ENCODE assay signal across 11 cellular contexts in the genomic region with DNA sequence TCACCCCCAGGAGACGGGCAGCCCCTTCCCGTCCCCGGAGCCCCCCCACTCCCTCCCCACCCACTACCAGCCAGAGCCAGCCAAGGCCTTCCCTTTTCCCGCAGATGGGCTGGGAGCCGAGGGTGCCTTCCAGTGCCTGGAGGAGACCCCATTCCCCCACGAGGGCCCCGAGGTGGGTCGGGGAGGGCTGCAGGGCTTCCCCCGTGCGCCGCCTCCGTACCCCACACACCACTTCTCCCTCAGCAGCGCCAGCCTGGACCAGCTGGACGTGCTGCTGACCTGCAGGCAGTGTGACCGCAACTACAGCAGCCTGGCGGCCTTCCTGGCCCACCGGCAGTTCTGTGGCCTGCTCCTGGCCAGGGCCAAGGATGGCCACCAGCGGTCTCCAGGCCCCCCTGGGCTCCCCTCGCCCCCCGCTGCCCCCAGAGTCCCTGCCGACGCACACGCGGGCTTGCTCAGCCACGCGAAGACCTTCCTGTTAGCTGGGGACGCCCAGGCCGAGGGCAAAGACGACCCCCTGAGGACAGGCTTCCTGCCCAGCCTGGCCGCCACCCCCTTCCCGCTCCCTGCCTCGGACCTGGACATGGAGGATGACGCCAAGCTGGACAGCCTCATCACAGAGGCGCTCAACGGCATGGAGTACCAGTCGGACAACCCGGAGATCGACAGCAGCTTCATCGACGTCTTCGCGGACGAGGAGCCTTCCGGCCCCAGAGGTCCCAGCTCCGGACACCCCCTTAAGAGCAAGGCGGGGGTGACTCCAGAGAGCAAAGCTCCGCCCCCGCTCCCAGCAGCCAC. TPM values are rescaled to one million over a fixed set of nuclear protein-coding genes. Genes with fewer than 3 reads are reported as not detected.
DNase-seq lines count a peak whose midpoint lies in the region; ATAC-seq, FAIRE-seq and TF ChIP-seq lines count a peak whose summit lies in the region.
"Had no signal": no experiment of that assay in that cellular context is flagged by ENCODE, and none has a peak within 500 bp of the region (broad histone marks: within the 10 kb centered on the region; RNA-seq: fewer than 3 reads in every experiment).

No MANE protein-coding gene starts in this region.

- H2BK5ac ChIP-seq in neuronal stem cell (ENCODE audit: low read length) = no peak overlapping the region

- peak overlapping the region; percentile 81 for H2BK15ac ChIP-seq in neuronal stem cell (ENCODE audit: low read length)

- no peak overlapping the region for H2BK120ac ChIP-seq in neuronal stem cell (ENCODE audit: low read depth, low read length)

- H3K4ac ChIP-seq in neuronal stem cell (ENCODE audit: low read length) = no peak overlapping the region

- no peaks in the 10 kb centered on the region for H3K36me3 Mint-ChIP-seq in stimulated activated naive CD8-positive, alpha-beta T cell treated with anti-CD3 and anti-CD28 coated beads, Interleukin-15, Interleukin-2, amounts not matched to agents 100 ng/mL and 50 ng/mL, for 24 hours (ENCODE audit: low read depth)
- H3K36me3 Mint-ChIP-seq in HFFc6 (ENCODE audit: low read depth) = no peaks in the 10 kb centered on the region

- DNase-seq in stimulated activated naive CD8-positive, alpha-beta T cell treated with anti-CD3 and anti-CD28 coated beads, Interleukin-15, Interleukin-2, amounts not matched to agents 100 U/mL and 50 U/mL, for 24 hours = no peak
- DNase-seq in coronary artery (ENCODE audit: low spot score) (no peak), neuronal stem cell (ENCODE audit: low spot score) (no peak), HFFc6 (no peak), HuH-7 (ENCODE audit: low spot score) (no peak), frontal cortex (ENCODE audit: low spot score in 2 of 2) (no peak)
- DNase-seq: foreskin keratinocyte, NCI-H187 treated with DMSO at 0.1 percent for 48 hours, PC-9 had no signal

- H3K14ac ChIP-seq in neuronal stem cell (ENCODE audit: low read length) = peak overlapping the region; percentile 21

- H3K79me1 ChIP-seq in neuronal stem cell (ENCODE audit: low read depth, low read length) = peaks cover 3% of the 10 kb centered on the region

- H2AFZ ChIP-seq in neuronal stem cell (ENCODE audit: low read length) = peak overlapping the region; percentile 35
- H2AFZ ChIP-seq: PC-9 had no signal

- H3K4me1 Mint-ChIP-seq in stimulated activated naive CD8-positive, alpha-beta T cell treated with anti-CD3 and anti-CD28 coated beads, Interleukin-15, Interleukin-2, amounts not matched to agents 100 ng/mL and 50 ng/mL, for 24 hours (ENCODE audit: low read depth) = peaks cover 11% of the 10 kb centered on the region
- H3K4me1 Mint-ChIP-seq in HFFc6 (ENCODE audit: low read depth) = no peaks in the 10 kb centered on the region; the same call in 1 of the 2 replicates

- peaks cover 0 to 18% (median 18%) of the 10 kb centered on the region in 3 experiments for H3K27me3 ChIP-seq in neuronal stem cell (ENCODE audit: control insufficient read depth in 3 of 3, insufficient read depth in 3 of 3, low read depth in 1 of 3, low read length in 3 of 3)

- peak overlapping the region; percentile 96 for H4K8ac ChIP-seq in neuronal stem cell (ENCODE audit: low read depth, low read length)

- TF ChIP-seq CTCF in coronary artery (IDR thresholded peaks at IDR 0.05) = no peak
- no peak for TF ChIP-seq CTCF in HFFc6 (IDR thresholded peaks at IDR 0.05)

- peak overlapping the region; percentile 70 for H3K27ac Mint-ChIP-seq in stimulated activated naive CD8-positive, alpha-beta T cell treated with anti-CD3 and anti-CD28 coated beads, Interleukin-15, Interleukin-2, amounts not matched to agents 100 ng/mL and 50 ng/mL, for 24 hours
- H3K27ac Mint-ChIP-seq in HFFc6 = no peak overlapping the region

- no peaks in the 10 kb centered on the region for H3K4me1 ChIP-seq in neuronal stem cell (ENCODE audit: control insufficient read depth in 2 of 2, insufficient read depth in 1 of 2, low read depth in 1 of 2, low read length in 2 of 2)

- no peak overlapping the region for H3K9ac ChIP-seq in neuronal stem cell (ENCODE audit: low read depth, low read length, poor library complexity)

- peak overlapping the region; percentile 54 for H3K4me2 ChIP-seq in neuronal stem cell (ENCODE audit: insufficient read depth, low read length, poor library complexity, severe bottlenecking)
- H3K4me2 ChIP-seq: PC-9 had no signal

- no peak for FAIRE-seq in frontal cortex (lab: Jason Lieb, UNC)

- no CpG with 5 or more reads among the region's 48 CpGs for WGBS in neuronal stem cell (ENCODE audit: extremely low coverage in 2 of 2, insufficient read length in 2 of 2, insufficient replicate concordance in 1 of 2), 2 donors

- peak overlapping the region; percentile 97 for H2BK12ac ChIP-seq in neuronal stem cell (ENCODE audit: low read length)

- peak overlapping the region; percentile 74 for H3K4me3 Mint-ChIP-seq in stimulated activated naive CD8-positive, alpha-beta T cell treated with anti-CD3 and anti-CD28 coated beads, Interleukin-15, Interleukin-2, amounts not matched to agents 100 ng/mL and 50 ng/mL, for 24 hours
- no peak overlapping the region for H3K4me3 Mint-ChIP-seq in HFFc6

- H3K9me3 Mint-ChIP-seq in stimulated activated naive CD8-positive, alpha-beta T cell treated with anti-CD3 and anti-CD28 coated beads, Interleukin-15, Interleukin-2, amounts not matched to agents 100 ng/mL and 50 ng/mL, for 24 hours = no peaks in the 10 kb centered on the region
- H3K9me3 Mint-ChIP-seq in HFFc6 = no peaks in the 10 kb centered on the region

- H2AK5ac ChIP-seq in neuronal stem cell (ENCODE audit: low read depth, low read length) = peak overlapping the region; percentile 96

- no peak for ATAC-seq in stimulated activated naive CD8-positive, alpha-beta T cell treated with anti-CD3 and anti-CD28 coated beads, Interleukin-15, Interleukin-2, amounts not matched to agents 100 U/mL and 50 U/mL, for 24 hours
- no peak for ATAC-seq in GM18858 (IDR thresholded peaks at IDR 0.05; ENCODE audit: unreplicated experiment)
- ATAC-seq: foreskin keratinocyte had no signal

- H3K18ac ChIP-seq in neuronal stem cell (ENCODE audit: low read length) = peak overlapping the region; percentile 91

- no peak overlapping the region for H4K91ac ChIP-seq in neuronal stem cell (ENCODE audit: low read depth, low read length, poor library complexity)

- H3K23ac ChIP-seq in neuronal stem cell (ENCODE audit: low read depth, low read length, poor library complexity) = peak overlapping the region; percentile 50

- H3K27me3 Mint-ChIP-seq in stimulated activated naive CD8-positive, alpha-beta T cell treated with anti-CD3 and anti-CD28 coated beads, Interleukin-15, Interleukin-2, amounts not matched to agents 100 ng/mL and 50 ng/mL, for 24 hours = no peaks in the 10 kb centered on the region
- H3K27me3 Mint-ChIP-seq in HFFc6 (ENCODE audit: insufficient read depth) = no peaks in the 10 kb centered on the region; the same call in 1 of the 2 replicates

- H3K27ac ChIP-seq in coronary artery (peak overlapping the region in 1 of 2 donors; percentile 35), neuronal stem cell (replicated peaks; ENCODE audit: low read length) (no peak overlapping the region)
- H3K27ac ChIP-seq: foreskin keratinocyte, PC-9 had no signal

- peak overlapping the region; percentile 65 for H3K4me3 ChIP-seq in coronary artery
- H3K4me3 ChIP-seq in neuronal stem cell (ENCODE audit: low read length in 2 of 2) = no peak overlapping the region
- H3K4me3 ChIP-seq: PC-9 had no signal

- H3K9me3 ChIP-seq in neuronal stem cell (replicated peaks in 1 of 2; ENCODE audit: control insufficient read depth in 2 of 2, insufficient read depth in 1 of 2, low read depth in 1 of 2, low read length in 2 of 2) = no peaks in the 10 kb centered on the region

- no peaks in the 10 kb centered on the region for H3K36me3 ChIP-seq in neuronal stem cell (replicated peaks in 1 of 2; ENCODE audit: control insufficient read depth in 2 of 2, insufficient read depth in 2 of 2, low read length in 2 of 2)

RNA-seq across cellular contexts. Expression of a gene that starts 23.5 kb away (rescaled TPM):
- polyA plus RNA-seq in neuronal stem cell (2013, experiment 1 of 2) = 3.8 TPM
- 4.0 TPM for polyA plus RNA-seq in neuronal stem cell (2013, experiment 2 of 2)
- 1 to 10 TPM; 4.5 to 6.4 (median 5.1) TPM for total RNA-seq in HFFc6 (2021; fragmentation: NEBNext Ultra II Directional; extraction: Animal tissue kit (Norgen Biotek cat#: 25700))
- total RNA-seq in frontal cortex = 1.2 TPM

RNA-seq across cellular contexts. Expression of a gene that starts 46.8 kb away (rescaled TPM):
- 0.26 TPM for polyA plus RNA-seq in neuronal stem cell (2013, experiment 1 of 2)
- 0.29 TPM for polyA plus RNA-seq in neuronal stem cell (2013, experiment 2 of 2)
- total RNA-seq in HFFc6 (2021; fragmentation: NEBNext Ultra II Directional; extraction: Animal tissue kit (Norgen Biotek cat#: 25700)) = 10 to 100 TPM in 3 of 6 experiments, 1 to 10 TPM in 3; 9.4 to 17.5 (median 10.1) TPM
- total RNA-seq in frontal cortex = 0.41 TPM
